ENCODE assay signal across 10 cellular contexts in the genomic region with DNA sequence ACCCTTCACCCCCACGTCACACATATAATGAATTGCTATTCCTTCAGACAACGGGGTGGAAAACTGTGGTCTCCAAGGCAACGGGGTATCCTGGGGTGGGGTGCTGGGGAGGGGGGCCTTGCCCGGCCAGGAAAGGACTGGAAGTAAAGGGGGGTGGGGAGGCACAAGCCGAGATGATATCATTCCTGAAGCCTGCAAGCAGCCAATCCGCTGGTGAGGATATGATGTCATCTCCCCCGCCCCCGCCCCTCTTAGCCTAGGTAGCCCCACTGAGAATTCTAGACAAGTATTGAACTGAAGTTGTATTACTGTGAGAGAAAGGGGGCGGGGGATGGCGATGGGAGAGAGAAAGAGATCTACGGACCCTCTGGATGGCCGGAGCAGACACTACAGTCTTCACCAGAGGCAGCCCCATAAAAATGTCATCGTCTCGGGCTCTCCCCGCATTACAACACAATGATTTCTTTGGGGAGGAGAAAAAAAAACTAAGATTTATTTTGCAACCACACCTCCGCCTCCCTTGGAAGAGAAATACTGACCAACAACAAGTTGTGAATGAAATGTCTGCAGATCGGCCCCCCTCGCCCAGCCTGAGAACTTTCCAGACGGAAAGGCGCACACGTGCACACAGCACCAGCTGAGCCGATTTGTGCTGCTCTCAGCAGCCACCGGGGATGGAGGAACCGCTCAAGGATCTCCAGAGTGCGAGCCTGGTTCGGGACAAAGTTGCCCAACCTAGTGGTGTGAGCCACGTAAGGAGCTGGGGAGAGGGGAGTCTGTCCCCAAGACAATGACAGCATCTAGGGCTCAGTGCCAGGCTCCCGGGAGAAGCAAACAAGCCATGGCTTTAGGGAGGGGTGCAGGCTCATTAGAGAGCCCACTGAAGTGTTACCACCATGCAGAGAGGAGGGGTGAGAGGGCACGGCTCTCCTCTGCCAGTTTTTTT.
DNase-seq lines count a peak whose midpoint lies in the region; ATAC-seq and TF ChIP-seq lines count a peak whose summit lies in the region.
"Had no signal": no experiment of that assay in that cellular context is flagged by ENCODE, and none has a peak within 500 bp of the region (broad histone marks: within the 10 kb centered on the region; RNA-seq: fewer than 3 reads in every experiment).

No MANE protein-coding gene starts in this region.

- no peak overlapping the region for H3K23ac ChIP-seq in mesendoderm (ENCODE audit: low read length)

- H3K9ac ChIP-seq in fibroblast of lung (ENCODE audit: insufficient read depth, low read length) (no peak overlapping the region), mesendoderm (ENCODE audit: low read length) (no peak overlapping the region)

- WGBS in mesendoderm (ENCODE audit: extremely low coverage, insufficient coverage, low lambda C conversion rate) = no CpG with 5 or more reads among the region's 29 CpGs
- 47 to 54% methylated on average over 29 of the region's 29 CpGs for WGBS in upper lobe of left lung, 2 donors

- H4K8ac ChIP-seq in mesendoderm (ENCODE audit: low read depth, low read length) = no peak overlapping the region

- no peak for TF ChIP-seq EP300 in upper lobe of left lung (IDR thresholded peaks at IDR 0.05)

- H3K27ac ChIP-seq in fibroblast of lung (ENCODE audit: insufficient read depth, low read length) (no peak overlapping the region), mesendoderm (ENCODE audit: low read depth, low read length) (no peak overlapping the region), upper lobe of left lung (no peak overlapping the region)

- H2BK5ac ChIP-seq in mesendoderm (ENCODE audit: low read length) = no peak overlapping the region

- H4K5ac ChIP-seq in mesendoderm (ENCODE audit: low read length) = no peak overlapping the region

- TF ChIP-seq CTCF in fibroblast of lung (conservative IDR thresholded peaks at IDR 0.05 in 1 of 2, IDR thresholded peaks at IDR 0.05 in 1 of 2; ENCODE audit: low read depth in 1 of 2, low read length in 2 of 2) (no peak), upper lobe of left lung (IDR thresholded peaks at IDR 0.05) (no peak)

- no peak overlapping the region for H2AK5ac ChIP-seq in mesendoderm (ENCODE audit: low read length)

- H3K4me1 ChIP-seq in fibroblast of lung (ENCODE audit: control insufficient read depth, extremely low read depth, insufficient read depth, low read length) (peaks cover 29% of the 10 kb centered on the region), mesendoderm (ENCODE audit: control insufficient read depth, low read depth, low read length) (peaks cover 5% of the 10 kb centered on the region), upper lobe of left lung (peaks cover 7 to 11% (median 9%) of the 10 kb centered on the region in 4 donors)

- H3K79me2 ChIP-seq in fibroblast of lung (ENCODE audit: control insufficient read depth, insufficient read depth, low read length) (no peaks in the 10 kb centered on the region), mesendoderm (ENCODE audit: control insufficient read depth, insufficient read depth, low read length) (no peaks in the 10 kb centered on the region)

- DNase-seq in NCI-H2171 treated with DMSO at 0.1 percent for 48 hours (lab: John Stamatoyannopoulos, UW) (peak; percentile 16), fibroblast of lung (ENCODE audit: low read depth in 2 of 2) (peak in 1 of 2 donors; percentile 88), mesendoderm (peak; percentile 74), upper lobe of left lung (peak in 1 of 2 donors; percentile 49), mesenteric fat pad (ENCODE audit: low spot score) (no peak), LoVo (ENCODE audit: low spot score) (no peak), NOMO-1 (lab: John Stamatoyannopoulos, UW; ENCODE audit: unreplicated experiment in 2 of 2) (no peak)
- DNase-seq: central memory CD4-positive, alpha-beta T cell; HFFc6; NCI-H1105 treated with DMSO at 0.1 percent for 48 hours had no signal

- H2AFZ ChIP-seq in fibroblast of lung (ENCODE audit: low read length) = peak overlapping the region; percentile 15

- H3K4me2 ChIP-seq in fibroblast of lung (ENCODE audit: extremely low read depth, insufficient read depth, low read length) (peak overlapping the region; percentile 54), mesendoderm (ENCODE audit: low read length) (no peak overlapping the region)

- no peaks in the 10 kb centered on the region for H3K36me3 ChIP-seq in fibroblast of lung (ENCODE audit: control insufficient read depth, insufficient read depth, low read length)
- no peaks in the 10 kb centered on the region for H3K36me3 ChIP-seq in mesendoderm (ENCODE audit: control insufficient read depth, insufficient read depth, low read length)
- H3K36me3 ChIP-seq in upper lobe of left lung = no peaks in the 10 kb centered on the region

- H2BK120ac ChIP-seq in mesendoderm (ENCODE audit: low read depth, low read length) = no peak overlapping the region

- H3K27me3 ChIP-seq in fibroblast of lung (ENCODE audit: control insufficient read depth, insufficient read depth, low read length) (no peaks in the 10 kb centered on the region), mesendoderm (ENCODE audit: insufficient read depth, low read length, poor library complexity) (no peaks in the 10 kb centered on the region), upper lobe of left lung (no peaks in the 10 kb centered on the region)

- no peak overlapping the region for H3K18ac ChIP-seq in mesendoderm (ENCODE audit: low read length)

- H3K4me3 ChIP-seq in fibroblast of lung (replicated peaks in 1 of 4; ENCODE audit: control extremely low read depth in 1 of 4, insufficient read depth in 1 of 4, low read depth in 3 of 4, low read length in 4 of 4) (peak overlapping the region in 1 of 4 experiments; percentile 13), mesendoderm (ENCODE audit: low read length) (no peak overlapping the region), upper lobe of left lung (no peak overlapping the region)

- H4K20me1 ChIP-seq in fibroblast of lung (ENCODE audit: control insufficient read depth, extremely low read depth, insufficient read depth, low read length) = no peaks in the 10 kb centered on the region

- peak; percentile 40 to 75 for ATAC-seq in upper lobe of left lung (ENCODE audit: low FRiP score in 2 of 2)

- H3K56ac ChIP-seq in mesendoderm (ENCODE audit: low read length) = no peak overlapping the region

- no peak overlapping the region for H2BK15ac ChIP-seq in mesendoderm (replicated peaks; ENCODE audit: low read depth)

- H3K9me3 ChIP-seq in fibroblast of lung (ENCODE audit: control insufficient read depth, insufficient read depth, low read depth, low read length) (no peaks in the 10 kb centered on the region), upper lobe of left lung (no peaks in the 10 kb centered on the region)

- H3K79me1 ChIP-seq in mesendoderm (ENCODE audit: low read length) = no peaks in the 10 kb centered on the region

- no peak for TF ChIP-seq POLR2A in upper lobe of left lung (IDR thresholded peaks at IDR 0.05)

- H3K4ac ChIP-seq in mesendoderm (ENCODE audit: low read depth, low read length) = no peak overlapping the region

Comparison
In these comparisons a context has a peak if more than half of its experiments do, and no peak if none do; other contexts are left out.
1. DNase-seq: peak in NCI-H2171 treated with DMSO at 0.1 percent for 48 hours (single experiment) and mesendoderm (single experiment); none in mesenteric fat pad (single experiment), LoVo (single experiment) and NOMO-1 (0 of 2).